8 cellular contexts compared by ENCODE assay signal in the genomic region with DNA sequence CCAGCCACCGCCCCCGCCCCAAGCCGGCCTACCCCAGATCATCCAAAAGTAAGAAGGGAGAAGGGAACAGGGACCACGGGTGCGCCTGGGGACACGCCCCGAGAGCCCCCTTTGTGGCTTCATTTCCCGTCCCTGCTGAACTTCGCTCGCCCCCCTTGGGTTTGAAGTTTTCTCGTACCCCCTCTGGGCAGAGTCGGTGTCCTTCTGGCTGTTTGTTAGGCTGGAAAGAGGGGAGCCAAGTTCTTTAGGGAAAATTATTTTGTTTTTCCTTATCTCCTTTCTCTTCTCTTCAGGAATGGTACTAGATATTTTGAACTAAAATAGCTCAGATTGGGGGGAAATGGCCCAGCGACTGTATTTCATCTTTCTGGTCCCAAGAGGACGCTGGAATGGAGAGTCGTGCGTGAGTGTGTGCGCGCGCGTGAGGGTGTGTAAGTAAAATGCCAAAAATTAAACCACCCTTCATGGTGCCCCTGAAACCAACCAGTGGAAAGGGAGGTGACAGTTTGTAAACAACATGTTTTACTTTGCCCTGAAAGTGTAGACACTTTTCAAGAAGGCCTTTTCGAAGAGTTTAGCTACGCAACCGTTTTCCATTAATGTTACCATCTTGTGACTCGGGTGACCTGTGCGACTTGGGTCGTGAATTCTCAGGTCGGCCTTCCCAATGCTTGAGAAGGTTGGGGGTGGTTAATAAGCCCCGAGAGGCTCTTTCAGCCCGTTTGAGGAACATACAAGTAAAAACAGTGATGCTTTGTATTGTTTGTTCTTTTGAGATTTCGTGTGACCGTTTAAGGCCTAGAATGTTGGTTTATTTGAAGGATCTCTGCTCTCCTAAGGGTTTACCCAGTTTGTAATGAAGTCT. TPM values are rescaled to one million over a fixed set of nuclear protein-coding genes. Genes with fewer than 3 reads are reported as not detected.
A peak's percentile ranks its signal among the peaks of the same experiment; 100 is the strongest.
DNase-seq lines count a peak whose midpoint lies in the region; ATAC-seq and TF ChIP-seq lines count a peak whose summit lies in the region.

No MANE protein-coding gene starts in this region.

- TF ChIP-seq CTCF in colonic mucosa (IDR thresholded peaks at IDR 0.05) (no peak), osteoblast (IDR thresholded peaks at IDR 0.05; ENCODE audit: extremely low read depth, low read depth, low read length) (no peak), omental fat pad (IDR thresholded peaks at IDR 0.05) (no peak)

- H3K36me3 Mint-ChIP-seq in CD4-positive, CD25-positive, alpha-beta regulatory T cell: no peaks in the 10 kb centered on the region

- no peaks in the 10 kb centered on the region for H3K36me3 ChIP-seq in CD4-positive, CD25-positive, alpha-beta regulatory T cell (ENCODE audit: control insufficient read depth, insufficient read depth, low read length)
- H3K36me3 ChIP-seq in colonic mucosa (no peaks in the 10 kb centered on the region), osteoblast (ENCODE audit: insufficient read depth, low read length) (no peaks in the 10 kb centered on the region)

- H4K20me1 ChIP-seq in osteoblast (ENCODE audit: insufficient read depth, low read length): no peaks in the 10 kb centered on the region

- H3K27ac Mint-ChIP-seq in CD4-positive, CD25-positive, alpha-beta regulatory T cell: no peak overlapping the region

- peaks cover 52% of the 10 kb centered on the region for H3K27me3 ChIP-seq in CD4-positive, CD25-positive, alpha-beta regulatory T cell (ENCODE audit: control insufficient read depth, insufficient read depth, low read length)
- H3K27me3 ChIP-seq in colonic mucosa (peaks cover 55% of the 10 kb centered on the region), osteoblast (ENCODE audit: insufficient read depth, low read length) (peaks cover 73% of the 10 kb centered on the region)

- intact Hi-C loops in colonic mucosa (cut with DNase I): no loop called here

- no peaks in the 10 kb centered on the region for H3K9me3 ChIP-seq in CD4-positive, CD25-positive, alpha-beta regulatory T cell (ENCODE audit: control insufficient read depth in 2 of 2, low read length in 2 of 2)
- H3K9me3 ChIP-seq in colonic mucosa: no peaks in the 10 kb centered on the region
- no peaks in the 10 kb centered on the region for H3K9me3 ChIP-seq in osteoblast (ENCODE audit: low read depth, low read length)

- H3K27ac ChIP-seq in CD4-positive, CD25-positive, alpha-beta regulatory T cell (ENCODE audit: insufficient read depth, low read length, poor library complexity, severe bottlenecking): no peak overlapping the region
- H3K27ac ChIP-seq in colonic mucosa: no peak overlapping the region
- H3K27ac ChIP-seq in osteoblast (ENCODE audit: low read depth, low read length): no peak overlapping the region

- no peaks in the 10 kb centered on the region for H3K79me2 ChIP-seq in osteoblast (ENCODE audit: insufficient read depth, low read length)

- DNase-seq in CD4-positive, CD25-positive, alpha-beta regulatory T cell: no peak
- DNase-seq in NCI-H2227 (lab: John Stamatoyannopoulos, UW; ENCODE audit: unreplicated experiment): peak; percentile 28
- DNase-seq in colonic mucosa: no peak
- no peak for DNase-seq in osteoblast (ENCODE audit: insufficient read length, low spot score, missing footprints)
- DNase-seq in NK-92 (lab: John Stamatoyannopoulos, UW; ENCODE audit: unreplicated experiment): no peak
- DNase-seq in stimulated activated CD4-positive, alpha-beta T cell treated with anti-CD3 and anti-CD28 coated beads, Interleukin-1b, Interleukin-23, amount 100 ng/mL, for 48 hours: no peak
- DNase-seq in omental fat pad (ENCODE audit: low spot score): no peak

- peak overlapping the region; percentile 58 to 71 (median 69) for H3K4me3 Mint-ChIP-seq in CD4-positive, CD25-positive, alpha-beta regulatory T cell

- peaks cover 0 to 4% (median 0%) of the 10 kb centered on the region in 7 donors for H3K9me3 Mint-ChIP-seq in CD4-positive, CD25-positive, alpha-beta regulatory T cell

- peaks cover 4 to 39% (median 16%) of the 10 kb centered on the region in 4 donors for H3K4me1 Mint-ChIP-seq in CD4-positive, CD25-positive, alpha-beta regulatory T cell

- peaks cover 68% of the 10 kb centered on the region for H3K27me3 Mint-ChIP-seq in CD4-positive, CD25-positive, alpha-beta regulatory T cell

- H3K4me2 ChIP-seq in osteoblast (ENCODE audit: insufficient read depth, low read length): no peak overlapping the region

- no peak overlapping the region for H3K9ac ChIP-seq in colonic mucosa (ENCODE audit: low read depth in 2 of 2, low read length in 2 of 2)

- no peak for ATAC-seq in CD4-positive, CD25-positive, alpha-beta regulatory T cell (ENCODE audit: low read depth in 2 of 2)
- ATAC-seq in GM21786 (IDR thresholded peaks at IDR 0.05; ENCODE audit: unreplicated experiment): no peak
- no peak for ATAC-seq in omental fat pad (ENCODE audit: low FRiP score)

- peaks cover 28% of the 10 kb centered on the region for H3K4me1 ChIP-seq in CD4-positive, CD25-positive, alpha-beta regulatory T cell (ENCODE audit: control insufficient read depth, insufficient read depth, low read length, poor library complexity, severe bottlenecking)
- H3K4me1 ChIP-seq in colonic mucosa: peaks cover 10% of the 10 kb centered on the region
- peaks cover 4% of the 10 kb centered on the region for H3K4me1 ChIP-seq in osteoblast (ENCODE audit: insufficient read depth, low read length)

- no peak overlapping the region for H3K4me3 ChIP-seq in CD4-positive, CD25-positive, alpha-beta regulatory T cell (ENCODE audit: low read depth, low read length)
- peak overlapping the region; percentile 45 for H3K4me3 ChIP-seq in colonic mucosa
- H3K4me3 ChIP-seq in osteoblast (ENCODE audit: insufficient read depth, low read length): peak overlapping the region; percentile 66

- peak overlapping the region; percentile 9 for H2AFZ ChIP-seq in osteoblast (ENCODE audit: low read length)

RNA-seq across cellular contexts. Expression of gene RBM20, which starts 0.7 kb away (rescaled TPM):
- 0.72 TPM for total RNA-seq in CD4-positive, CD25-positive, alpha-beta regulatory T cell
- under 1 TPM in 1 of 4 donors, not detected in 3; 0.15 TPM for polyA plus RNA-seq in CD4-positive, CD25-positive, alpha-beta regulatory T cell
- total RNA-seq in colonic mucosa (under 1 TPM; 0.49 to 0.80 TPM), osteoblast (under 0.01 TPM in 1 of 2 replicates, not detected in the other), omental fat pad (1 to 10 TPM in 3 of 4 donors, under 1 TPM in 1; 0.24 to 3.5 (median 1.8) TPM)
